In the genomic region with DNA sequence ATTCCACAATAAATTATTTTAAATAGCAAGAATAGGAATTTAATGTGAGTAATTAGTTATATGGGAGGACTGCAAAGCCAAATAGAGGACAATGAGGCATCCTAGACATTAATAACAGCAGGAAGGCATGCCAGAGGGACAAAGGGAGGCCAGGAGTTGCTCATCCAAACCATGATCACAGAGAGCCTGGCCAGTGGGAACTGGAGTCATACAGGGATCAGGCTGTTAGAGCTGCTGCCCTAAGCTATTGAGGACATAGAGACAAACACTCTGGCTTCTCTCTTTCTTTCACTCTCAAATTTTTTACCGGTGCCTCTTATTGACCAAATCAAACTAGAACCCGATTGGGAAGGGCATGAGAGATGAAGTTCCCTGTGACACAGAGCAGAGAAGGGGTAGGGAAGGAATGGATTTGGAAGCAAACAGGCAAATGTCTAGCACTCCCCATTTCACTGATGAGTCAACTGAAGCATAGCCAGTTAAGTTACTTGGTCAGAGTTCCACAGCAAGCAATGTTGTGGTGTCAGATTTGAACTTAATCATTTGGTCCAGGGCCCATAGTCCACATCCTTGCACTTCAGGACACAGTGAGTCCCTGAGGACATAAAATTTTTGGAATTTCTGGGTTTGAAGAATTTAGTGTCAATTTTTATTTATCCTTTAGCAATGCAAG, we compare ENCODE assay signal across 17 cellular contexts. TPM values are rescaled to one million over a fixed set of nuclear protein-coding genes. Genes with fewer than 3 reads are reported as not detected.
A peak's percentile ranks its signal among the peaks of the same experiment; 100 is the strongest.
DNase-seq lines count a peak whose midpoint lies in the region; ATAC-seq and TF ChIP-seq lines count a peak whose summit lies in the region.
"Had no signal": no experiment of that assay in that cellular context is flagged by ENCODE, and none has a peak within 500 bp of the region (broad histone marks: within the 10 kb centered on the region; RNA-seq: fewer than 3 reads in every experiment).

No MANE protein-coding gene starts in this region.

- peaks cover 0 to 5% of the 10 kb centered on the region in 2 donors for H3K9me3 Mint-ChIP-seq in natural killer cell
- no peaks in the 10 kb centered on the region for H3K9me3 Mint-ChIP-seq in natural killer cell treated with Interleukin-12 subunit alpha and Interleukin-12 subunit beta and Interleukin-15 and Interleukin-18, amount 100 ng/mL, for 72 hours

- ATAC-seq in natural killer cell (no peak), GM19455 (IDR thresholded peaks at IDR 0.05; ENCODE audit: unreplicated experiment) (no peak), HG03469 (IDR thresholded peaks at IDR 0.05; ENCODE audit: unreplicated experiment) (no peak)
- ATAC-seq in natural killer cell treated with Interleukin-12 subunit alpha and Interleukin-12 subunit beta and Interleukin-15 and Interleukin-18, amount 100 ng/mL, for 72 hours = no peak
- ATAC-seq: stimulated activated naive CD8-positive, alpha-beta T cell treated with anti-CD3 and anti-CD28 coated beads, Interleukin-15, Interleukin-2, amounts not matched to agents 100 U/mL and 50 U/mL, for 24 hours had no signal

- H3K9ac ChIP-seq in adipocyte (ENCODE audit: low read length) = peak overlapping the region; percentile 66
- no peak overlapping the region for H3K9ac ChIP-seq in subcutaneous abdominal adipose tissue (ENCODE audit: low read length in 5 of 5)

- no peaks in the 10 kb centered on the region for H3K9me3 ChIP-seq in adipocyte (ENCODE audit: control insufficient read depth, low read length)
- H3K9me3 ChIP-seq in subcutaneous abdominal adipose tissue (ENCODE audit: control insufficient read depth in 5 of 5, low read length in 5 of 5) = peaks cover 0 to 4% (median 0%) of the 10 kb centered on the region in 5 donors
- H3K9me3 ChIP-seq: vagina had no signal

- H3K4me3 ChIP-seq in adipocyte (ENCODE audit: low read length) = peak overlapping the region; percentile 54
- H3K4me3 ChIP-seq in fibroblast of villous mesenchyme (ENCODE audit: low read depth, low read length) = no peak overlapping the region
- H3K4me3 ChIP-seq in subcutaneous abdominal adipose tissue (ENCODE audit: low read depth in 1 of 5, low read length in 5 of 5) = no peak overlapping the region
- H3K4me3 ChIP-seq: lung, vagina had no signal

- H3K27me3 Mint-ChIP-seq in natural killer cell (ENCODE audit: low read depth in 2 of 2) = no peaks in the 10 kb centered on the region
- H3K27me3 Mint-ChIP-seq in natural killer cell treated with Interleukin-12 subunit alpha and Interleukin-12 subunit beta and Interleukin-15 and Interleukin-18, amount 100 ng/mL, for 72 hours = no peaks in the 10 kb centered on the region

- peaks cover 38 to 48% of the 10 kb centered on the region in 2 donors for H3K4me1 Mint-ChIP-seq in natural killer cell
- peaks cover 20 to 28% of the 10 kb centered on the region in 2 donors for H3K4me1 Mint-ChIP-seq in natural killer cell treated with Interleukin-12 subunit alpha and Interleukin-12 subunit beta and Interleukin-15 and Interleukin-18, amount 100 ng/mL, for 72 hours (ENCODE audit: low read depth in 2 of 2)
- H3K4me1 Mint-ChIP-seq: H9 had no signal

- DNase-seq in natural killer cell = no peak
- DNase-seq in natural killer cell treated with Interleukin-12 subunit alpha and Interleukin-12 subunit beta and Interleukin-15 and Interleukin-18, amount 100 ng/mL, for 72 hours (ENCODE audit: low spot score) = no peak
- DNase-seq in adipocyte (ENCODE audit: low read depth) = peak; percentile 45
- DNase-seq in fibroblast of villous mesenchyme (ENCODE audit: low read depth) = peak; percentile 38
- DNase-seq in effector CD8-positive, alpha-beta T cell (lab: John Stamatoyannopoulos, UW) = no peak
- DNase-seq: activated naive CD4-positive, alpha-beta T cell treated with Interleukin-2 at 50 U/mL for 16 hours; caudate nucleus; H9; Kasumi-1; NCI-H1930; NCI-H524 treated with DMSO at 0.1 percent for 48 hours; stimulated activated naive CD8-positive, alpha-beta T cell treated with anti-CD3 and anti-CD28 coated beads, Interleukin-15, Interleukin-2, amounts not matched to agents 100 U/mL and 50 U/mL, for 24 hours had no signal

- peak overlapping the region; percentile 75 for H3K4me3 Mint-ChIP-seq in natural killer cell
- H3K4me3 Mint-ChIP-seq in natural killer cell treated with Interleukin-12 subunit alpha and Interleukin-12 subunit beta and Interleukin-15 and Interleukin-18, amount 100 ng/mL, for 72 hours = no peak overlapping the region
- H3K4me3 Mint-ChIP-seq: H9 had no signal

- intact Hi-C loops in natural killer cell (cut with micrococcal nuclease) = loop anchor here (2.0 to 5.0 kb wide), 2 partner anchors 27 to 129 kb away; no protein-coding TSS in a partner anchor

- H3K27ac ChIP-seq in subcutaneous abdominal adipose tissue (ENCODE audit: low read depth, low read length) = peak overlapping the region; percentile 24
- H3K27ac ChIP-seq: vagina had no signal

- H3K36me3 Mint-ChIP-seq in natural killer cell = peaks cover 9% of the 10 kb centered on the region
- H3K36me3 Mint-ChIP-seq in natural killer cell treated with Interleukin-12 subunit alpha and Interleukin-12 subunit beta and Interleukin-15 and Interleukin-18, amount 100 ng/mL, for 72 hours = peaks cover 8% of the 10 kb centered on the region

- no peaks in the 10 kb centered on the region for H3K36me3 ChIP-seq in adipocyte (ENCODE audit: control insufficient read depth, insufficient read depth, low read length, severe bottlenecking)
- H3K36me3 ChIP-seq in subcutaneous abdominal adipose tissue (ENCODE audit: control insufficient read depth in 5 of 5, insufficient read depth in 5 of 5, low read length in 5 of 5) = no peaks in the 10 kb centered on the region
- H3K36me3 ChIP-seq: vagina had no signal

- TF ChIP-seq CTCF in natural killer cell (IDR thresholded peaks at IDR 0.05) (no peak), fibroblast of villous mesenchyme (IDR thresholded peaks at IDR 0.05; ENCODE audit: insufficient read depth, low read depth, low read length) (no peak)

- H3K27me3 ChIP-seq in adipocyte (replicated peaks; ENCODE audit: control insufficient read depth, insufficient read depth, low read length) (no peaks in the 10 kb centered on the region), subcutaneous abdominal adipose tissue (ENCODE audit: control insufficient read depth in 5 of 5, insufficient read depth in 4 of 5, low read length in 5 of 5) (no peaks in the 10 kb centered on the region)
- H3K27me3 ChIP-seq: vagina had no signal

- peak overlapping the region; percentile 84 to 85 for H3K27ac Mint-ChIP-seq in natural killer cell
- H3K27ac Mint-ChIP-seq in natural killer cell treated with Interleukin-12 subunit alpha and Interleukin-12 subunit beta and Interleukin-15 and Interleukin-18, amount 100 ng/mL, for 72 hours = no peak overlapping the region
- H3K27ac Mint-ChIP-seq: H9 had no signal

- peaks cover 17% of the 10 kb centered on the region for H3K4me1 ChIP-seq in adipocyte (ENCODE audit: control insufficient read depth, insufficient read depth, low read length)
- peaks cover 0 to 5% (median 0%) of the 10 kb centered on the region in 5 donors for H3K4me1 ChIP-seq in subcutaneous abdominal adipose tissue (ENCODE audit: control insufficient read depth in 5 of 5, insufficient read depth in 5 of 5, low read length in 5 of 5)
- H3K4me1 ChIP-seq: vagina had no signal

RNA-seq across cellular contexts. Expression of a gene that starts 17.9 kb away (rescaled TPM):
- total RNA-seq in natural killer cell = 1 to 10 TPM in 2 of 3 donors, under 1 TPM in 1; 0.56 to 1.5 (median 1.2) TPM
- total RNA-seq in natural killer cell treated with Interleukin-12 subunit alpha and Interleukin-12 subunit beta and Interleukin-15 and Interleukin-18, amount 100 ng/mL, for 72 hours = under 1 TPM; 0.14 to 0.50 TPM
- 0.86 and 0.97 TPM in 2 replicates for total RNA-seq in fibroblast of villous mesenchyme

Comparison
In these comparisons a context has a peak if more than half of its experiments do, and no peak if none do; other contexts are left out.
1. H3K27ac Mint-ChIP-seq: peak in natural killer cell (2 of 2); none in natural killer cell treated with Interleukin-12 subunit alpha and Interleukin-12 subunit beta and Interleukin-15 and Interleukin-18, amount 100 ng/mL, for 72 hours (0 of 2).
2. DNase-seq: peak in adipocyte (single experiment) and fibroblast of villous mesenchyme (single experiment); none in natural killer cell (single experiment), natural killer cell treated with Interleukin-12 subunit alpha and Interleukin-12 subunit beta and Interleukin-15 and Interleukin-18, amount 100 ng/mL, for 72 hours (single experiment) and effector CD8-positive, alpha-beta T cell (single experiment).